In genomic region chr2:33146112-33146511, GRCh38 we compare ENCODE assay signal across 1 cellular context.
TF ChIP-seq lines count a peak whose summit lies in the region.

No MANE protein-coding gene starts in this region.

TF ChIP-seq in HepG2, 621 proteins besides CTCF, POLR2A, EP300 and RAD21 (continued from another document):
- no peak for TF ChIP-seq NR2F2 (IDR thresholded peaks at IDR 0.05; ENCODE audit: borderline replicate concordance, low read depth)
- no peak for TF ChIP-seq MTF1 (CRISPR knock-in tag; IDR thresholded peaks at IDR 0.05)
- TF ChIP-seq, protein P1, sequence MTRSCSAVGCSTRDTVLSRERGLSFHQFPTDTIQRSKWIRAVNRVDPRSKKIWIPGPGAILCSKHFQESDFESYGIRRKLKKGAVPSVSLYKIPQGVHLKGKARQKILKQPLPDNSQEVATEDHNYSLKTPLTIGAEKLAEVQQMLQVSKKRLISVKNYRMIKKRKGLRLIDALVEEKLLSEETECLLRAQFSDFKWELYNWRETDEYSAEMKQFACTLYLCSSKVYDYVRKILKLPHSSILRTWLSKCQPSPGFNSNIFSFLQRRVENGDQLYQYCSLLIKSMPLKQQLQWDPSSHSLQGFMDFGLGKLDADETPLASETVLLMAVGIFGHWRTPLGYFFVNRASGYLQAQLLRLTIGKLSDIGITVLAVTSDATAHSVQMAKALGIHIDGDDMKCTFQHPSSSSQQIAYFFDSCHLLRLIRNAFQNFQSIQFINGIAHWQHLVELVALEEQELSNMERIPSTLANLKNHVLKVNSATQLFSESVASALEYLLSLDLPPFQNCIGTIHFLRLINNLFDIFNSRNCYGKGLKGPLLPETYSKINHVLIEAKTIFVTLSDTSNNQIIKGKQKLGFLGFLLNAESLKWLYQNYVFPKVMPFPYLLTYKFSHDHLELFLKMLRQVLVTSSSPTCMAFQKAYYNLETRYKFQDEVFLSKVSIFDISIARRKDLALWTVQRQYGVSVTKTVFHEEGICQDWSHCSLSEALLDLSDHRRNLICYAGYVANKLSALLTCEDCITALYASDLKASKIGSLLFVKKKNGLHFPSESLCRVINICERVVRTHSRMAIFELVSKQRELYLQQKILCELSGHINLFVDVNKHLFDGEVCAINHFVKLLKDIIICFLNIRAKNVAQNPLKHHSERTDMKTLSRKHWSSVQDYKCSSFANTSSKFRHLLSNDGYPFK (CRISPR knock-in tag; IDR thresholded peaks at IDR 0.05; ENCODE audit: borderline replicate concordance): no peak
- TF ChIP-seq SRSF1 (optimal IDR thresholded peaks at IDR 0.05; ENCODE audit: low read depth, low read length): no peak
- no peak for TF ChIP-seq ZNF33A (CRISPR knock-in tag; IDR thresholded peaks at IDR 0.05; ENCODE audit: borderline replicate concordance)
- no peak for TF ChIP-seq ZNF670 (CRISPR knock-in tag; IDR thresholded peaks at IDR 0.05; ENCODE audit: borderline replicate concordance)
- TF ChIP-seq SMAD9 (CRISPR knock-in tag; IDR thresholded peaks at IDR 0.05): no peak
- TF ChIP-seq ZNF619 (CRISPR knock-in tag; IDR thresholded peaks at IDR 0.05): no peak
- no peak for TF ChIP-seq ZNF276 (CRISPR knock-in tag; IDR thresholded peaks at IDR 0.05; ENCODE audit: low read depth)
- TF ChIP-seq ZNF782 (CRISPR knock-in tag; IDR thresholded peaks at IDR 0.05; ENCODE audit: borderline replicate concordance): no peak
- no peak for TF ChIP-seq ATF4 (CRISPR knock-in tag; IDR thresholded peaks at IDR 0.05)
- no peak for TF ChIP-seq ZBTB20 (CRISPR knock-in tag; IDR thresholded peaks at IDR 0.05; ENCODE audit: borderline replicate concordance, low read depth)
- no peak for TF ChIP-seq GTF2F1 (IDR thresholded peaks at IDR 0.05; ENCODE audit: low read length)
- TF ChIP-seq MIER3 (CRISPR knock-in tag; IDR thresholded peaks at IDR 0.05; ENCODE audit: borderline replicate concordance): no peak
- no peak for TF ChIP-seq TMF1 (CRISPR knock-in tag; IDR thresholded peaks at IDR 0.05; ENCODE audit: low read depth)
- TF ChIP-seq, protein P2, sequence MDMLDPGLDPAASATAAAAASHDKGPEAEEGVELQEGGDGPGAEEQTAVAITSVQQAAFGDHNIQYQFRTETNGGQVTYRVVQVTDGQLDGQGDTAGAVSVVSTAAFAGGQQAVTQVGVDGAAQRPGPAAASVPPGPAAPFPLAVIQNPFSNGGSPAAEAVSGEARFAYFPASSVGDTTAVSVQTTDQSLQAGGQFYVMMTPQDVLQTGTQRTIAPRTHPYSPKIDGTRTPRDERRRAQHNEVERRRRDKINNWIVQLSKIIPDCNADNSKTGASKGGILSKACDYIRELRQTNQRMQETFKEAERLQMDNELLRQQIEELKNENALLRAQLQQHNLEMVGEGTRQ (IDR thresholded peaks at IDR 0.05; ENCODE audit: low read depth, low read length): no peak
- TF ChIP-seq, protein P2 (CRISPR knock-in tag; IDR thresholded peaks at IDR 0.05; ENCODE audit: borderline replicate concordance): no peak
- TF ChIP-seq ZNF710 (CRISPR knock-in tag; IDR thresholded peaks at IDR 0.05; ENCODE audit: borderline replicate concordance): no peak
